Comparison of ENCODE assay signal across 8 cellular contexts in the genomic region with DNA sequence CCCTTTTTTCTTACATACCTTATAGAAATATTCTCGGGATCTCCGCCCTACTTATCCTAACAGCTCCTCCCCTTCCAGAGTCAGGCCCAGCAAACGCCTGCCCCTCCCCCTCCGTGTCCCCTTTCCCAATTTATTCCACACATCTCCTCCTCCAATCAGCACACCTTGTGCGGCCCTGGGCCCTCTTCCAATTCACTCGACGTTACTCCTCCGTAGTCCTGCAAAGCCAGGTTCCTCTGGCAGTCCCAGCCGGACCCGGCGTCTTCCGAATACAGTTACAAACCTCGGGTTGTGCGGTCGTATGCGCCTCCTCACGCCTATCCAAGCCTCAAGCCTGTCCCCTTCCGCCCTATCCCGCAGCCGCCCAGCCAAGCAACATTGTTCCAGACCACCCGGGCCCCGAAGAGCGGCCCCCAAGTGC. TPM values are rescaled to one million over a fixed set of nuclear protein-coding genes. Genes with fewer than 3 reads are reported as not detected.
DNase-seq lines count a peak whose midpoint lies in the region; ATAC-seq and TF ChIP-seq lines count a peak whose summit lies in the region.

No MANE protein-coding gene starts in this region.

- no peak for TF ChIP-seq CTCF in HCT116 (IDR thresholded peaks at IDR 0.05 in 2 of 3, conservative IDR thresholded peaks at IDR 0.05 in 1 of 3; ENCODE audit: borderline replicate concordance in 1 of 3, insufficient read depth in 1 of 3, low read depth in 2 of 3, low read length in 2 of 3)

- ATAC-seq in CD4-positive, CD25-positive, alpha-beta regulatory T cell (ENCODE audit: low read depth in 2 of 2) = no peak
- ATAC-seq in HCT116 = peak; percentile 58
- ATAC-seq in left colon = peak; percentile 36
- no peak for ATAC-seq in HG03280 (IDR thresholded peaks at IDR 0.05; ENCODE audit: unreplicated experiment)

- peak overlapping the region; percentile 79 for H3K4me2 ChIP-seq in HCT116 (ENCODE audit: low read length)

- peaks cover 56% of the 10 kb centered on the region for H3K79me2 ChIP-seq in HCT116 (ENCODE audit: insufficient read depth, low read length)

- no peak overlapping the region for H2AFZ ChIP-seq in HCT116 (ENCODE audit: low read depth, low read length, poor library complexity, severe bottlenecking)

- peaks cover 6% of the 10 kb centered on the region for H3K27me3 Mint-ChIP-seq in CD4-positive, CD25-positive, alpha-beta regulatory T cell

- POLR2A ChIA-PET in HCT116 (lab: Charles Lee) = interaction anchor here (1.3 to 2.9 kb wide), 6 partner anchors 11 to 130 kb away, joined by 4 to 15 read pairs (median 5); a partner anchor contains a TSS

- peaks cover 6% of the 10 kb centered on the region; the same call in 1 of the 2 replicates for H4K20me1 ChIP-seq in HCT116 (ENCODE audit: insufficient read depth)

- no peak overlapping the region for H3K27ac ChIP-seq in CD4-positive, CD25-positive, alpha-beta regulatory T cell (ENCODE audit: insufficient read depth, low read length, poor library complexity, severe bottlenecking)
- peak overlapping the region; percentile 95 for H3K27ac ChIP-seq in HCT116 (ENCODE audit: low read depth, low read length)
- H3K27ac ChIP-seq in caudate nucleus (ENCODE audit: low read depth, low read length) = peak overlapping the region; percentile 93
- peak overlapping the region; percentile 70 for H3K27ac ChIP-seq in stomach smooth muscle (ENCODE audit: low read length)

- no peaks in the 10 kb centered on the region for H3K9me2 ChIP-seq in HCT116 (ENCODE audit: insufficient read depth)

- H3K4me1 ChIP-seq in CD4-positive, CD25-positive, alpha-beta regulatory T cell (ENCODE audit: control insufficient read depth, insufficient read depth, low read length, poor library complexity, severe bottlenecking) = peaks cover 14% of the 10 kb centered on the region
- peaks cover 12 to 34% of the 10 kb centered on the region in 2 experiments for H3K4me1 ChIP-seq in HCT116 (ENCODE audit: control insufficient read depth in 1 of 2, insufficient read depth in 2 of 2, low read length in 2 of 2)
- peaks cover 18% of the 10 kb centered on the region for H3K4me1 ChIP-seq in stomach smooth muscle (ENCODE audit: control insufficient read depth, insufficient read depth, low read length)

- peak overlapping the region in 2 of 3 donors; percentile 45 to 71 for H3K27ac Mint-ChIP-seq in CD4-positive, CD25-positive, alpha-beta regulatory T cell

- RAD21 ChIA-PET in HCT116 (lab: Charles Lee; ENCODE audit: low non-redundant PET in 1 of 2, low total read pairs in 2 of 2, uncharacterized antibody in 2 of 2, unreplicated experiment in 2 of 2) = no interaction called here

- intact Hi-C loops in HCT116 (cut with micrococcal nuclease) (no loop called here), left colon (cut with DNase I, micrococcal nuclease) (no loop called here)

- CTCF ChIA-PET in HCT116 (lab: Charles Lee) = interaction anchor here (0.7 to 4.2 kb wide), 4 partner anchors 17 to 77 kb away, joined by 4 to 23 read pairs (median 12); no protein-coding TSS in a partner anchor

- no peaks in the 10 kb centered on the region for H3K36me3 Mint-ChIP-seq in CD4-positive, CD25-positive, alpha-beta regulatory T cell

- no peaks in the 10 kb centered on the region for H3K9me3 ChIP-seq in CD4-positive, CD25-positive, alpha-beta regulatory T cell (ENCODE audit: control insufficient read depth in 2 of 2, low read length in 2 of 2)
- H3K9me3 ChIP-seq in HCT116 (ENCODE audit: control insufficient read depth in 1 of 2, insufficient read depth in 1 of 2, low read depth in 1 of 2, low read length in 2 of 2) (peaks cover 0 to 4% of the 10 kb centered on the region in 2 experiments; a peak in 1 of 4 replicates), stomach smooth muscle (ENCODE audit: control insufficient read depth in 2 of 2, low read length in 2 of 2) (no peaks in the 10 kb centered on the region)

- H3K9me3 Mint-ChIP-seq in CD4-positive, CD25-positive, alpha-beta regulatory T cell = no peaks in the 10 kb centered on the region

- H3K27me3 ChIP-seq in CD4-positive, CD25-positive, alpha-beta regulatory T cell (ENCODE audit: control insufficient read depth, insufficient read depth, low read length) = no peaks in the 10 kb centered on the region
- no peaks in the 10 kb centered on the region for H3K27me3 ChIP-seq in HCT116 (ENCODE audit: insufficient read depth, low read length)
- no peaks in the 10 kb centered on the region for H3K27me3 ChIP-seq in stomach smooth muscle (ENCODE audit: control insufficient read depth in 1 of 2, insufficient read depth in 2 of 2, low read length in 2 of 2)

- TF ChIP-seq RAD21 in HCT116 (IDR thresholded peaks at IDR 0.05; ENCODE audit: low read depth) = no peak

- peak overlapping the region; percentile 90 to 93 (median 92) for H3K4me3 Mint-ChIP-seq in CD4-positive, CD25-positive, alpha-beta regulatory T cell

- H3K4me1 Mint-ChIP-seq in CD4-positive, CD25-positive, alpha-beta regulatory T cell = peaks cover 12 to 59% (median 24%) of the 10 kb centered on the region in 4 donors

- H3K36me3 ChIP-seq in CD4-positive, CD25-positive, alpha-beta regulatory T cell (ENCODE audit: control insufficient read depth, insufficient read depth, low read length) = no peaks in the 10 kb centered on the region
- peaks cover 4 to 5% of the 10 kb centered on the region in 2 experiments; a peak in 2 of 4 replicates for H3K36me3 ChIP-seq in HCT116 (ENCODE audit: control insufficient read depth in 1 of 2, insufficient read depth in 2 of 2, low read length in 2 of 2)
- no peaks in the 10 kb centered on the region for H3K36me3 ChIP-seq in stomach smooth muscle (ENCODE audit: control insufficient read depth in 2 of 2, insufficient read depth in 2 of 2, low read length in 2 of 2)

- DNase-seq in CD4-positive, CD25-positive, alpha-beta regulatory T cell = no peak
- peak; percentile 68 for DNase-seq in HCT116 (ENCODE audit: low read depth, low spot score)
- DNase-seq in NCI-H82 treated with DMSO at 0.1 percent for 48 hours (lab: John Stamatoyannopoulos, UW; ENCODE audit: unreplicated experiment) = peak; percentile 43
- peak in 27 of 61 donors; percentile 21 to 73 (median 42) for DNase-seq in caudate nucleus (lab: John Stamatoyannopoulos, UW)
- DNase-seq in left colon = peak; percentile 60 to 67
- no peak for DNase-seq in UCSD-AML1 (lab: John Stamatoyannopoulos, UW; ENCODE audit: unreplicated experiment)

- peak overlapping the region; percentile 55 for H3K4me3 ChIP-seq in CD4-positive, CD25-positive, alpha-beta regulatory T cell (ENCODE audit: low read depth, low read length)
- H3K4me3 ChIP-seq in HCT116 (replicated peaks in 1 of 2; ENCODE audit: low read depth in 1 of 2, low read length in 2 of 2) (peak overlapping the region; percentile 93 to 94), stomach smooth muscle (ENCODE audit: low read length in 2 of 2) (peak overlapping the region; percentile 39 to 84)

- peak overlapping the region; percentile 80 for H3K9ac ChIP-seq in HCT116 (ENCODE audit: low read length)
- H3K9ac ChIP-seq in stomach smooth muscle (ENCODE audit: low read length in 2 of 2) = peak overlapping the region; percentile 65 to 69

- no TSS peak for BruUV-seq in HCT116 (replicated peaks; lab: Mats Ljungman, UMichigan)

- no peak for TF ChIP-seq POLR2A in HCT116 (IDR thresholded peaks at IDR 0.05; ENCODE audit: borderline replicate concordance, extremely low read depth, insufficient read depth, insufficient read length)

TF ChIP-seq in HCT116, 20 proteins besides CTCF, POLR2A, EP300 and RAD21 (continues in another document):
- no peak for TF ChIP-seq EGR1 (IDR thresholded peaks at IDR 0.05; ENCODE audit: low read depth)
- TF ChIP-seq, protein P1, sequence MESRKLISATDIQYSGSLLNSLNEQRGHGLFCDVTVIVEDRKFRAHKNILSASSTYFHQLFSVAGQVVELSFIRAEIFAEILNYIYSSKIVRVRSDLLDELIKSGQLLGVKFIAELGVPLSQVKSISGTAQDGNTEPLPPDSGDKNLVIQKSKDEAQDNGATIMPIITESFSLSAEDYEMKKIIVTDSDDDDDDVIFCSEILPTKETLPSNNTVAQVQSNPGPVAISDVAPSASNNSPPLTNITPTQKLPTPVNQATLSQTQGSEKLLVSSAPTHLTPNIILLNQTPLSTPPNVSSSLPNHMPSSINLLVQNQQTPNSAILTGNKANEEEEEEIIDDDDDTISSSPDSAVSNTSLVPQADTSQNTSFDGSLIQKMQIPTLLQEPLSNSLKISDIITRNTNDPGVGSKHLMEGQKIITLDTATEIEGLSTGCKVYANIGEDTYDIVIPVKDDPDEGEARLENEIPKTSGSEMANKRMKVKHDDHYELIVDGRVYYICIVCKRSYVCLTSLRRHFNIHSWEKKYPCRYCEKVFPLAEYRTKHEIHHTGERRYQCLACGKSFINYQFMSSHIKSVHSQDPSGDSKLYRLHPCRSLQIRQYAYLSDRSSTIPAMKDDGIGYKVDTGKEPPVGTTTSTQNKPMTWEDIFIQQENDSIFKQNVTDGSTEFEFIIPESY (IDR thresholded peaks at IDR 0.05; ENCODE audit: extremely low read depth, insufficient replicate concordance, low read length) = no peak

RNA-seq across cellular contexts. Expression of a gene that starts 0.7 kb away (rescaled TPM):
- total RNA-seq in CD4-positive, CD25-positive, alpha-beta regulatory T cell = 19.0 TPM
- 10 to 100 TPM; 13.9 to 22.7 (median 15.5) TPM for polyA plus RNA-seq in CD4-positive, CD25-positive, alpha-beta regulatory T cell
- total RNA-seq in HCT116 (2021; ENCODE audit: unreplicated experiment) = 136 TPM
- 47.8 and 66.8 TPM in 2 replicates for polyA plus RNA-seq in HCT116 (2012)
- total RNA-seq in left colon = 10 to 100 TPM; 22.7 to 31.0 TPM

RNA-seq across cellular contexts. Expression of a gene that starts 7.0 kb away (rescaled TPM):
- 15.8 TPM for total RNA-seq in CD4-positive, CD25-positive, alpha-beta regulatory T cell
- polyA plus RNA-seq in CD4-positive, CD25-positive, alpha-beta regulatory T cell = 10 to 100 TPM; 15.1 to 22.8 (median 21.7) TPM
- 26.8 TPM for total RNA-seq in HCT116 (2021; ENCODE audit: unreplicated experiment)
- 15.4 and 20.6 TPM in 2 replicates for polyA plus RNA-seq in HCT116 (2012)
- total RNA-seq in left colon = 10 to 100 TPM; 19.2 to 20.7 TPM

RNA-seq across cellular contexts. Expression of a gene that starts 52.4 kb away (rescaled TPM):
- total RNA-seq in CD4-positive, CD25-positive, alpha-beta regulatory T cell = 41.0 TPM
- 1 to 10 TPM; 6.7 to 9.9 (median 7.3) TPM for polyA plus RNA-seq in CD4-positive, CD25-positive, alpha-beta regulatory T cell
- total RNA-seq in HCT116 (2021; ENCODE audit: unreplicated experiment) (135 TPM), left colon (100 to 1,000 TPM; 223 to 245 TPM)
- polyA plus RNA-seq in HCT116 (2012) = 157 and 172 TPM in 2 replicates

Comparison
In these comparisons a context has a peak if more than half of its experiments do, and no peak if none do; other contexts are left out.
1. ATAC-seq: peak in HCT116 (single experiment) and left colon (single experiment); none in CD4-positive, CD25-positive, alpha-beta regulatory T cell (0 of 2) and HG03280 (single experiment).
2. DNase-seq: peak in HCT116 (single experiment), NCI-H82 treated with DMSO at 0.1 percent for 48 hours (single experiment) and left colon (2 of 2); none in CD4-positive, CD25-positive, alpha-beta regulatory T cell (0 of 3) and UCSD-AML1 (single experiment).
3. Peak in every context shown above with its lines, with median percentiles within 50 percentile points of each other: H3K4me3 ChIP-seq.